ENCODE assay signal across 25 cellular contexts in genomic region chr15:86203462-86203861, GRCh38.
"Had no signal": no experiment of that assay in that cellular context is flagged by ENCODE, and none has a peak within 500 bp of the region (broad histone marks: within the 10 kb centered on the region; RNA-seq: fewer than 3 reads in every experiment).

No MANE protein-coding gene starts in this region.

- H3K9me3 ChIP-seq: body of pancreas, esophagus squamous epithelium, left lung, lower lobe of right lung, psoas muscle, sigmoid colon, stomach, thyroid gland, upper lobe of left lung had no signal

- H3K4me3 ChIP-seq: body of pancreas, esophagus squamous epithelium, left lung, lower lobe of right lung, psoas muscle, sigmoid colon, stomach, thyroid gland, upper lobe of left lung had no signal

- DNase-seq: activated B cell treated with CpG ODN at 0.5 μM for 24 hours; activated CD4-positive, alpha-beta T cell treated with anti-CD3 and anti-CD28 coated beads, Interleukin-2, amount 50 U/mL, for 1 hour; activated CD8-positive, alpha-beta T cell treated with anti-CD3 and anti-CD28 coated beads for 36 hours; activated T-cell treated with anti-CD3 and anti-CD28 coated beads, Interleukin-2, amount 50 U/mL, for 4 hours; body of pancreas; effector CD8-positive, alpha-beta T cell; esophagus squamous epithelium; foreskin melanocyte; left lung; lower lobe of right lung; mesenchymal stem cell; naive thymus-derived CD8-positive, alpha-beta T cell; nucleus accumbens; psoas muscle; sigmoid colon; small intestine; stimulated activated CD4-positive, alpha-beta T cell treated with anti-CD3 and anti-CD28 coated beads, Interleukin-4, amount 100 ng/mL, for 4 hours; stimulated activated CD8-positive, alpha-beta memory T cell treated with anti-CD3 and anti-CD28 coated beads, Interleukin-4, amount 100 ng/mL, for 48 hours; stomach; thyroid gland; upper lobe of left lung had no signal

- H2AFZ ChIP-seq: parathyroid adenoma had no signal

- H3K27ac ChIP-seq: body of pancreas, epithelial cell of prostate, esophagus squamous epithelium, left lung, lower lobe of right lung, parathyroid adenoma, psoas muscle, sigmoid colon, stomach, thyroid gland, upper lobe of left lung had no signal

- H3K79me2 ChIP-seq: parathyroid adenoma had no signal

- H3K36me3 ChIP-seq: esophagus squamous epithelium, left lung, lower lobe of right lung, sigmoid colon, stomach, thyroid gland, upper lobe of left lung had no signal

- ATAC-seq: activated CD8-positive, alpha-beta T cell treated with anti-CD3 and anti-CD28 coated beads for 36 hours; activated naive CD4-positive, alpha-beta T cell treated with anti-CD3 and anti-CD28 coated beads, Interleukin-2, amount 50 U/mL, for 72 hours; activated T-cell treated with anti-CD3 and anti-CD28 coated beads, Interleukin-2, amount 50 U/mL, for 4 hours; body of pancreas; left lung; lower lobe of right lung; naive thymus-derived CD8-positive, alpha-beta T cell; psoas muscle; stimulated activated memory B cell treated with anti-CD40 and anti-IgM and Interleukin-4, amounts not matched to agents 10 μg/mL and 1 μg/mL and 100 μg/mL, for 72 hours had no signal

- H3K27me3 ChIP-seq: body of pancreas, esophagus squamous epithelium, left lung, sigmoid colon, stomach, thyroid gland, upper lobe of left lung had no signal

- H3K4me1 ChIP-seq: body of pancreas, esophagus squamous epithelium, left lung, lower lobe of right lung, parathyroid adenoma, sigmoid colon, thyroid gland, upper lobe of left lung had no signal

- H3K9ac ChIP-seq: parathyroid adenoma had no signal
